ENCODE assay signal across 8 cellular contexts in genomic region chr10:7819126-7819470, GRCh38. TPM values are rescaled to one million over a fixed set of nuclear protein-coding genes. Genes with fewer than 3 reads are reported as not detected.
DNase-seq lines count a peak whose midpoint lies in the region; ATAC-seq and TF ChIP-seq lines count a peak whose summit lies in the region.

No MANE protein-coding gene starts in this region.

- POLR2A ChIA-PET in HEK293T (lab: Yijun Ruan, JAX): interaction anchor here (1.7 to 6.0 kb wide), 5 partner anchors 9 to 31 kb away, joined by 6 to 36 read pairs (median 15); partner anchors contain the start of genes ATP5F1C and KIN
- POLR2A ChIA-PET in activated CD8-positive, alpha-beta T cell treated with anti-CD3 and anti-CD28 coated beads, Interleukin-2, amount 10 ng/mL, durations not matched to agents 7 days and 5 days (lab: Charles Lee): interaction anchor here (2.3 kb wide), 1 partner anchor 31 kb away, joined by 36 read pairs; the partner anchor contains the start of genes ATP5F1C and KIN

- H3K27me3 ChIP-seq in MM.1S (replicated peaks; ENCODE audit: insufficient read depth, low read length): no peaks in the 10 kb centered on the region

- peak; percentile 53 for ATAC-seq in activated CD8-positive, alpha-beta T cell treated with anti-CD3 and anti-CD28 coated beads, Interleukin-2, amount 10 ng/mL, durations not matched to agents 7 days and 5 days
- peak; percentile 18 to 26 for ATAC-seq in naive B cell (ENCODE audit: low read depth in 2 of 2)

- peaks cover 30% of the 10 kb centered on the region for H3K4me1 Mint-ChIP-seq in activated CD8-positive, alpha-beta T cell treated with anti-CD3 and anti-CD28 coated beads, Interleukin-2, amount 10 ng/mL, durations not matched to agents 7 days and 5 days (ENCODE audit: low read depth)
- peaks cover 27 to 35% (median 29%) of the 10 kb centered on the region in 3 donors for H3K4me1 Mint-ChIP-seq in naive B cell

- no peaks in the 10 kb centered on the region for H3K9me3 Mint-ChIP-seq in activated CD8-positive, alpha-beta T cell treated with anti-CD3 and anti-CD28 coated beads, Interleukin-2, amount 10 ng/mL, durations not matched to agents 7 days and 5 days (ENCODE audit: insufficient read depth)
- peaks cover 0 to 3% (median 0%) of the 10 kb centered on the region in 7 donors for H3K9me3 Mint-ChIP-seq in naive B cell

- H3K27ac ChIP-seq in MM.1S (ENCODE audit: low read length) (peak overlapping the region; percentile 11; the same call in 1 of the 2 replicates), urinary bladder (ENCODE audit: low read depth) (no peak overlapping the region)

- CTCF ChIA-PET in HEK293T (lab: Yijun Ruan, JAX): interaction anchor here (0.6 kb wide), 1 partner anchor 157 kb away, joined by 4 read pairs; no protein-coding TSS in a partner anchor
- CTCF ChIA-PET in activated CD8-positive, alpha-beta T cell treated with anti-CD3 and anti-CD28 coated beads, Interleukin-2, amount 10 ng/mL, durations not matched to agents 7 days and 5 days (lab: Charles Lee): interaction anchor here (1.4 to 3.0 kb wide), 3 partner anchors 8 to 31 kb away, joined by 3 to 11 read pairs (median 5); partner anchors contain the start of genes ATP5F1C and KIN

- H3F3A ChIP-seq in MM.1S (ENCODE audit: insufficient read depth, low read length): no peaks in the 10 kb centered on the region

- H3K4me3 ChIP-seq in MM.1S (ENCODE audit: low read length): peak overlapping the region; percentile 99
- H3K4me3 ChIP-seq in urinary bladder (ENCODE audit: low read depth, low read length): peak overlapping the region; percentile 89

- H3K79me2 ChIP-seq in MM.1S (ENCODE audit: low read length): peaks cover 35% of the 10 kb centered on the region

- peaks cover 10% of the 10 kb centered on the region for H3K4me1 ChIP-seq in MM.1S (ENCODE audit: low read length)
- no peaks in the 10 kb centered on the region for H3K4me1 ChIP-seq in urinary bladder (ENCODE audit: insufficient read depth)

- under 1% methylated on average over 17 of the region's 17 CpGs for WGBS in urinary bladder

- no peaks in the 10 kb centered on the region for H3K9me2 ChIP-seq in MM.1S (replicated peaks; ENCODE audit: insufficient read depth, low read length)

- no peaks in the 10 kb centered on the region for H4K20me1 ChIP-seq in MM.1S (ENCODE audit: insufficient read depth, low read length)

- peak overlapping the region; percentile 84 for H3K27ac Mint-ChIP-seq in activated CD8-positive, alpha-beta T cell treated with anti-CD3 and anti-CD28 coated beads, Interleukin-2, amount 10 ng/mL, durations not matched to agents 7 days and 5 days
- peak overlapping the region; percentile 81 to 97 (median 90) for H3K27ac Mint-ChIP-seq in naive B cell

- peak; percentile 49 for TF ChIP-seq CTCF in MM.1S (IDR thresholded peaks at IDR 0.05; ENCODE audit: low read length)

- H3K4me3 Mint-ChIP-seq in activated CD8-positive, alpha-beta T cell treated with anti-CD3 and anti-CD28 coated beads, Interleukin-2, amount 10 ng/mL, durations not matched to agents 7 days and 5 days: peak overlapping the region; percentile 90
- H3K4me3 Mint-ChIP-seq in naive B cell: peak overlapping the region; percentile 93 to 100 (median 98)

- H3K4me2 ChIP-seq in MM.1S (ENCODE audit: low read depth, low read length): peak overlapping the region; percentile 49

- DNase-seq in SIG-M5 treated with dmso at 0.1 percent for 504 hours (lab: John Stamatoyannopoulos, UW; ENCODE audit: unreplicated experiment): peak; percentile 68
- DNase-seq in SIG-M5 (lab: John Stamatoyannopoulos, UW): no peak
- peak; percentile 61 for DNase-seq in HEK293T (ENCODE audit: extremely low spot score)
- peak; percentile 55 for DNase-seq in MM.1S
- peak; percentile 56 for DNase-seq in activated CD8-positive, alpha-beta T cell treated with anti-CD3 and anti-CD28 coated beads, Interleukin-2, amount 10 ng/mL, durations not matched to agents 7 days and 5 days
- DNase-seq in fibroblast of peridontal ligament (ENCODE audit: extremely low read depth): peak; percentile 52
- DNase-seq in naive B cell: peak; percentile 6

- peaks cover under 1% of the 10 kb centered on the region; the same call in 1 of the 2 replicates for H3K36me3 ChIP-seq in MM.1S (replicated peaks; ENCODE audit: insufficient read depth, low read length)
- peaks cover under 1% of the 10 kb centered on the region for H3K36me3 ChIP-seq in urinary bladder (ENCODE audit: insufficient read depth)

- H2AFZ ChIP-seq in MM.1S (ENCODE audit: low read length): peak overlapping the region; percentile 97

- peak overlapping the region; percentile 76 for H3K9ac ChIP-seq in MM.1S (ENCODE audit: low read length)

- H3K36me3 Mint-ChIP-seq in activated CD8-positive, alpha-beta T cell treated with anti-CD3 and anti-CD28 coated beads, Interleukin-2, amount 10 ng/mL, durations not matched to agents 7 days and 5 days (ENCODE audit: low read depth): peaks cover 12% of the 10 kb centered on the region
- H3K36me3 Mint-ChIP-seq in naive B cell: peaks cover 0 to 8% of the 10 kb centered on the region in 2 donors

- peaks cover 11% of the 10 kb centered on the region for H3K27me3 Mint-ChIP-seq in activated CD8-positive, alpha-beta T cell treated with anti-CD3 and anti-CD28 coated beads, Interleukin-2, amount 10 ng/mL, durations not matched to agents 7 days and 5 days (ENCODE audit: low read depth)
- H3K27me3 Mint-ChIP-seq in naive B cell: peaks cover 0 to 7% (median 4%) of the 10 kb centered on the region in 3 donors

- H3K9me3 ChIP-seq in MM.1S (replicated peaks; ENCODE audit: insufficient read depth, low read length): no peaks in the 10 kb centered on the region

TF ChIP-seq in HEK293T, 16 proteins besides CTCF, POLR2A, EP300 and RAD21:
- TF ChIP-seq FOXA1 (IDR thresholded peaks at IDR 0.05) (no peak), LEF1 (IDR thresholded peaks at IDR 0.05; ENCODE audit: borderline replicate concordance) (no peak), ARNT (IDR thresholded peaks at IDR 0.05) (no peak), FOXK2 (IDR thresholded peaks at IDR 0.05) (no peak), ELF4 (IDR thresholded peaks at IDR 0.05) (no peak), NFRKB (IDR thresholded peaks at IDR 0.05) (no peak), FOXM1 (IDR thresholded peaks at IDR 0.05; ENCODE audit: borderline replicate concordance) (no peak), HDGF (IDR thresholded peaks at IDR 0.05; ENCODE audit: borderline replicate concordance) (no peak), TARDBP (IDR thresholded peaks at IDR 0.05) (no peak)

RNA-seq across cellular contexts. Expression of gene TAF3, which starts 0.8 kb away (rescaled TPM):
- 10 to 100 TPM; 13.7 to 14.6 TPM for total RNA-seq in activated CD8-positive, alpha-beta T cell treated with anti-CD3 and anti-CD28 coated beads, Interleukin-2, amount 10 ng/mL, durations not matched to agents 7 days and 5 days
- polyA plus RNA-seq in naive B cell (ENCODE audit: low read depth in 6 of 6) (10 to 100 TPM in 1 of 6 donors, 1 to 10 TPM in 5; 6.3 to 17.3 (median 9.5) TPM), urinary bladder (7.5 TPM)
- total RNA-seq in urinary bladder: 3.8 TPM

RNA-seq across cellular contexts. Expression of gene ATP5F1C, which starts 31.1 kb away (rescaled TPM):
- total RNA-seq in activated CD8-positive, alpha-beta T cell treated with anti-CD3 and anti-CD28 coated beads, Interleukin-2, amount 10 ng/mL, durations not matched to agents 7 days and 5 days: 100 to 1,000 TPM; 291 to 293 TPM
- polyA plus RNA-seq in naive B cell (ENCODE audit: low read depth in 6 of 6): 100 to 1,000 TPM; 322 to 428 (median 383) TPM
- 254 TPM for total RNA-seq in urinary bladder
- 262 TPM for polyA plus RNA-seq in urinary bladder

RNA-seq across cellular contexts. Expression of gene KIN, which starts 31.3 kb away (rescaled TPM):
- 10 to 100 TPM; 14.8 to 17.5 TPM for total RNA-seq in activated CD8-positive, alpha-beta T cell treated with anti-CD3 and anti-CD28 coated beads, Interleukin-2, amount 10 ng/mL, durations not matched to agents 7 days and 5 days
- polyA plus RNA-seq in naive B cell (ENCODE audit: low read depth in 6 of 6): 10 to 100 TPM in 1 of 6 donors, 1 to 10 TPM in 5; 5.3 to 17.9 (median 6.0) TPM
- 15.9 TPM for total RNA-seq in urinary bladder
- polyA plus RNA-seq in urinary bladder: 8.0 TPM
